Comparison of ENCODE assay signal across 21 cellular contexts in the genomic region with DNA sequence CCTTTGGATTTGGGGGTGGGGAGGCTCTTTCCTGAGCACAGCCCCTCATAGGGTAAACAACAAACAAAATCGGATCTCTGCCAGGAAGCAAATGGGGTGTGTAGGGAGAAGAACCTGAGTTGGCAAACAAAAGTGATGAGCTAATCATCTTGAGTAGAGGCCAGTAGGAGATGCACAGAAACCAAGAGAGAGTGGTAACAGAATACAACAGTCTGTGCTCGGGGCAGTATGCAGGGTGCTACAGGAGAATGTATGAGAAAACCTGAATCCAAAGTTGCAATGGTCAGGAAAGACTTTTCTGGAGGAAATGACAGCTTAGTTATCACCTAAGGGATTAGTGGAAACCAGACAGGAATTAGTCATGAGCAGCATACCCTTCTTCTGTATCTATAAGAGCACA.
DNase-seq lines count a peak whose midpoint lies in the region; ATAC-seq and TF ChIP-seq lines count a peak whose summit lies in the region.
"Had no signal": no experiment of that assay in that cellular context is flagged by ENCODE, and none has a peak within 500 bp of the region (broad histone marks: within the 10 kb centered on the region; RNA-seq: fewer than 3 reads in every experiment).

No MANE protein-coding gene starts in this region.

- no peaks in the 10 kb centered on the region for H3K27me3 Mint-ChIP-seq in activated T-helper 2 cell treated with anti-CD3 and anti-CD28 coated beads, Interferon-gamma antibody, Interleukin-2, Interleukin-4, amounts not matched to agents 10 μg/mL and 5 μg/mL and 100 μg/mL, durations not matched to agents 14 hours and 24 hours and 36 hours (ENCODE audit: low read depth)

- H3K4me1 ChIP-seq in KMS-11 (ENCODE audit: low read depth, poor library complexity, severe bottlenecking) (peaks cover 72% of the 10 kb centered on the region), mesendoderm (ENCODE audit: control insufficient read depth, low read depth, low read length) (peaks cover 6% of the 10 kb centered on the region), spleen (no peaks in the 10 kb centered on the region)

- H3K9ac ChIP-seq in KMS-11 (no peak overlapping the region), mesendoderm (ENCODE audit: low read length) (no peak overlapping the region)

- peak overlapping the region; percentile 43 for H3K27ac Mint-ChIP-seq in activated T-helper 2 cell treated with anti-CD3 and anti-CD28 coated beads, Interferon-gamma antibody, Interleukin-2, Interleukin-4, amounts not matched to agents 10 μg/mL and 5 μg/mL and 100 μg/mL, durations not matched to agents 14 hours and 24 hours and 36 hours

- H3K36me3 ChIP-seq in KMS-11 (ENCODE audit: insufficient read depth) (no peaks in the 10 kb centered on the region), mesendoderm (ENCODE audit: control insufficient read depth, insufficient read depth, low read length) (no peaks in the 10 kb centered on the region), spleen (no peaks in the 10 kb centered on the region)
- H3K36me3 ChIP-seq: colonic mucosa, thyroid gland had no signal

- H3K4me3 ChIP-seq in KMS-11 (IDR thresholded peaks at IDR 0.05; ENCODE audit: insufficient read depth, low read depth, low read length) (no peak overlapping the region), mesendoderm (ENCODE audit: low read length) (no peak overlapping the region), spleen (no peak overlapping the region)
- H3K4me3 ChIP-seq: colonic mucosa, thyroid gland had no signal

- TF ChIP-seq POLR2A in spleen (IDR thresholded peaks at IDR 0.05) = no peak

- DNase-seq in DMS 273 (lab: John Stamatoyannopoulos, UW; ENCODE audit: unreplicated experiment) (peak; percentile 44), DMS 273 treated with DMSO at 0.1 percent for 48 hours (lab: John Stamatoyannopoulos, UW) (no peak), mesendoderm (peak; percentile 50), spleen (no peak)
- no peak for DNase-seq in activated T-helper 2 cell treated with anti-CD3 and anti-CD28 coated beads, Interferon-gamma antibody, Interleukin-2, Interleukin-4, amounts not matched to agents 10 μg/mL and 5 μg/mL and 100 μg/mL, durations not matched to agents 14 hours and 24 hours and 36 hours (ENCODE audit: low spot score)
- DNase-seq: 8988T; activated effector memory CD4-positive, alpha-beta T cell treated with Interleukin-2 at 50 U/mL for 16 hours; aorta; colonic mucosa; kidney; midbrain; NCI-H526; stimulated activated CD4-positive, alpha-beta T cell treated with anti-CD3 and anti-CD28 coated beads, Interleukin-4, amount 100 ng/mL, for 24 hours; thyroid gland had no signal

- no peak overlapping the region for H3K56ac ChIP-seq in mesendoderm (ENCODE audit: low read length)

- intact Hi-C loops in activated T-helper 2 cell treated with anti-CD3 and anti-CD28 coated beads, Interferon-gamma antibody, Interleukin-2, Interleukin-4, amounts not matched to agents 10 μg/mL and 5 μg/mL and 100 μg/mL, durations not matched to agents 14 hours and 24 hours and 36 hours (cut with micrococcal nuclease) = loop anchor here (10.0 kb wide), 2 partner anchors 133 to 473 kb away; no protein-coding TSS in a partner anchor
- intact Hi-C loops in spleen (cut with DNase I; ENCODE audit: low total_unique reads) = no loop called here

- H3K4ac ChIP-seq in mesendoderm (ENCODE audit: low read depth, low read length) = no peak overlapping the region

- H3K9me3 ChIP-seq in spleen = no peaks in the 10 kb centered on the region
- H3K9me3 ChIP-seq: colonic mucosa, thyroid gland had no signal

- peaks cover 2% of the 10 kb centered on the region for H3K79me1 ChIP-seq in mesendoderm (ENCODE audit: low read length)

- H2BK5ac ChIP-seq in mesendoderm (ENCODE audit: low read length) = no peak overlapping the region

- H3K4me1 Mint-ChIP-seq in activated T-helper 2 cell treated with anti-CD3 and anti-CD28 coated beads, Interferon-gamma antibody, Interleukin-2, Interleukin-4, amounts not matched to agents 10 μg/mL and 5 μg/mL and 100 μg/mL, durations not matched to agents 14 hours and 24 hours and 36 hours (ENCODE audit: low read depth) = peaks cover 37% of the 10 kb centered on the region

- no peak overlapping the region for H3K23ac ChIP-seq in mesendoderm (ENCODE audit: low read length)

- no peak for ATAC-seq in HG03175 (IDR thresholded peaks at IDR 0.05; ENCODE audit: unreplicated experiment)
- no peak for ATAC-seq in GM21619 (IDR thresholded peaks at IDR 0.05; ENCODE audit: unreplicated experiment)
- ATAC-seq: sciatic nerve had no signal

- H3K4me2 ChIP-seq in KMS-11 = peak overlapping the region; percentile 56
- no peak overlapping the region for H3K4me2 ChIP-seq in mesendoderm (ENCODE audit: low read length)

- TF ChIP-seq CTCF in KMS-11 (conservative IDR thresholded peaks at IDR 0.05; ENCODE audit: low read depth, low read length) = no peak
- no peak for TF ChIP-seq CTCF in spleen (IDR thresholded peaks at IDR 0.05 in 8 of 11, conservative IDR thresholded peaks at IDR 0.05 in 3 of 11)

- no peak overlapping the region for H2AK5ac ChIP-seq in mesendoderm (ENCODE audit: low read length)

- H3K27me3 ChIP-seq in KMS-11 (ENCODE audit: insufficient read depth, low read depth) = no peaks in the 10 kb centered on the region
- no peaks in the 10 kb centered on the region for H3K27me3 ChIP-seq in mesendoderm (ENCODE audit: insufficient read depth, low read length, poor library complexity)
- H3K27me3 ChIP-seq in spleen (replicated peaks in 1 of 7) = no peaks in the 10 kb centered on the region
- H3K27me3 ChIP-seq: colonic mucosa, thyroid gland had no signal

- no peak overlapping the region for H2AFZ ChIP-seq in KMS-11 (ENCODE audit: low read depth)

- no peaks in the 10 kb centered on the region for H3K9me3 Mint-ChIP-seq in activated T-helper 2 cell treated with anti-CD3 and anti-CD28 coated beads, Interferon-gamma antibody, Interleukin-2, Interleukin-4, amounts not matched to agents 10 μg/mL and 5 μg/mL and 100 μg/mL, durations not matched to agents 14 hours and 24 hours and 36 hours
- H3K9me3 Mint-ChIP-seq: CD14-positive monocyte had no signal

- peak overlapping the region; percentile 9; the same call in 1 of the 2 replicates for H3K27ac ChIP-seq in KMS-11
- no peak overlapping the region for H3K27ac ChIP-seq in mesendoderm (ENCODE audit: low read depth, low read length)
- H3K27ac ChIP-seq in spleen = no peak overlapping the region
- H3K27ac ChIP-seq: colonic mucosa, RWPE1, thyroid gland, VCaP had no signal

- peaks cover 11% of the 10 kb centered on the region for H3K36me3 Mint-ChIP-seq in activated T-helper 2 cell treated with anti-CD3 and anti-CD28 coated beads, Interferon-gamma antibody, Interleukin-2, Interleukin-4, amounts not matched to agents 10 μg/mL and 5 μg/mL and 100 μg/mL, durations not matched to agents 14 hours and 24 hours and 36 hours (ENCODE audit: low read depth)
- H3K36me3 Mint-ChIP-seq: CD14-positive monocyte had no signal

- H3K79me2 ChIP-seq in KMS-11 (ENCODE audit: insufficient read depth, low read depth) (peaks cover 12% of the 10 kb centered on the region; the same call in 1 of the 2 replicates), mesendoderm (ENCODE audit: control insufficient read depth, insufficient read depth, low read length) (no peaks in the 10 kb centered on the region)

- no peak overlapping the region for H2BK15ac ChIP-seq in mesendoderm (replicated peaks; ENCODE audit: low read depth)

- H4K20me1 ChIP-seq in KMS-11 (ENCODE audit: insufficient read depth) = no peaks in the 10 kb centered on the region

- no CpG with 5 or more reads among the region's 2 CpGs for WGBS in mesendoderm (ENCODE audit: extremely low coverage, insufficient coverage, low lambda C conversion rate)
- 80 to 87% (median 84%) methylated on average over 2 of the region's 2 CpGs for WGBS in spleen, 5 donors

- no peak overlapping the region for H4K5ac ChIP-seq in mesendoderm (ENCODE audit: low read length)

- H2BK120ac ChIP-seq in mesendoderm (ENCODE audit: low read depth, low read length) = no peak overlapping the region

- H3K18ac ChIP-seq in mesendoderm (ENCODE audit: low read length) = no peak overlapping the region

- no peak overlapping the region for H4K8ac ChIP-seq in mesendoderm (ENCODE audit: low read depth, low read length)

- H3K4me3 Mint-ChIP-seq in activated T-helper 2 cell treated with anti-CD3 and anti-CD28 coated beads, Interferon-gamma antibody, Interleukin-2, Interleukin-4, amounts not matched to agents 10 μg/mL and 5 μg/mL and 100 μg/mL, durations not matched to agents 14 hours and 24 hours and 36 hours (ENCODE audit: low read depth) = no peak overlapping the region
- H3K4me3 Mint-ChIP-seq: CD14-positive monocyte had no signal

Comparison
In these comparisons a context has a peak if more than half of its experiments do, and no peak if none do; other contexts are left out.
1. DNase-seq: peak in DMS 273 (single experiment) and mesendoderm (single experiment); none in DMS 273 treated with DMSO at 0.1 percent for 48 hours (single experiment), activated T-helper 2 cell treated with anti-CD3 and anti-CD28 coated beads, Interferon-gamma antibody, Interleukin-2, Interleukin-4, amounts not matched to agents 10 μg/mL and 5 μg/mL and 100 μg/mL, durations not matched to agents 14 hours and 24 hours and 36 hours (single experiment) and spleen (single experiment).